ENCODE assay signal across 31 cellular contexts in genomic region chr9:87346061-87346665, GRCh38.
DNase-seq lines count a peak whose midpoint lies in the region; ATAC-seq and TF ChIP-seq lines count a peak whose summit lies in the region.
"Had no signal": no experiment of that assay in that cellular context is flagged by ENCODE, and none has a peak within 500 bp of the region (broad histone marks: within the 10 kb centered on the region; RNA-seq: fewer than 3 reads in every experiment).

No MANE protein-coding gene starts in this region.

- peak overlapping the region; percentile 13 for H3K4me2 ChIP-seq in skeletal muscle satellite cell (ENCODE audit: low read length)

- no peaks in the 10 kb centered on the region for H3K27me3 ChIP-seq in H7 (ENCODE audit: control insufficient read depth, insufficient read depth, low read length)
- H3K27me3 ChIP-seq in dorsolateral prefrontal cortex: no peaks in the 10 kb centered on the region
- no peaks in the 10 kb centered on the region for H3K27me3 ChIP-seq in skeletal muscle satellite cell (ENCODE audit: control insufficient read depth, insufficient read depth, low read length)
- H3K27me3 ChIP-seq: BE2C, brain microvascular endothelial cell, SJSA1, spleen, thyroid gland had no signal

- DNase-seq in H7 (peak; percentile 26), dorsolateral prefrontal cortex (peak in 4 of 10 donors; percentile 19 to 66 (median 56)), nephron progenitor cell (no peak), NCI-H345 treated with DMSO at 0.1 percent for 48 hours (lab: John Stamatoyannopoulos, UW; ENCODE audit: unreplicated experiment) (no peak), sciatic nerve (ENCODE audit: low spot score) (no peak), DMS153 treated with DMSO at 0.1 percent for 48 hours (lab: John Stamatoyannopoulos, UW; ENCODE audit: unreplicated experiment) (no peak), HuH-7.5 (ENCODE audit: low spot score) (no peak)
- DNase-seq: ACHN; activated CD4-positive, alpha-beta T cell treated with anti-CD3 and anti-CD28 coated beads for 48 hours; activated naive CD4-positive, alpha-beta T cell treated with anti-CD3 and anti-CD28 coated beads, Interleukin-2, amount 50 U/mL, for 16 hours; amniotic stem cell; BE2C; brain microvascular endothelial cell; CD8-positive, alpha-beta T cell; effector CD4-positive, alpha-beta T cell; NCI-H1048; NCI-H1694 treated with DMSO at 0.1 percent for 48 hours; NCI-H2171 treated with DMSO at 0.1 percent for 48 hours; NCI-H524 treated with DMSO at 0.1 percent for 48 hours; OCI-M1; spleen; stimulated activated CD4-positive, alpha-beta T cell treated with anti-CD3 and anti-CD28 coated beads, Interleukin-2, amount 100 ng/mL, for 24 hours; T1000 had no signal

- H3K4me1 ChIP-seq in skeletal muscle satellite cell (ENCODE audit: control insufficient read depth, insufficient read depth, low read length): peaks cover 21% of the 10 kb centered on the region
- H3K4me1 ChIP-seq: BE2C, spleen had no signal

- H3K27me3 Mint-ChIP-seq in nephron progenitor cell (ENCODE audit: low read depth, poor library complexity): peaks cover 18% of the 10 kb centered on the region

- peak overlapping the region in 42 of 59 donors; percentile 5 to 77 (median 53) for H3K27ac ChIP-seq in dorsolateral prefrontal cortex
- H3K27ac ChIP-seq: brain microvascular endothelial cell, RWPE1, SJSA1, spleen, thyroid gland, VCaP had no signal

- no peaks in the 10 kb centered on the region for H3K36me3 Mint-ChIP-seq in nephron progenitor cell (ENCODE audit: low read depth)
- H3K36me3 Mint-ChIP-seq: CD8-positive, alpha-beta T cell; memory B cell had no signal

- H3K27ac Mint-ChIP-seq in nephron progenitor cell: no peak overlapping the region
- H3K27ac Mint-ChIP-seq: activated T-helper 2 cell treated with anti-CD3 and anti-CD28 coated beads, Interferon-gamma antibody, Interleukin-2, Interleukin-4, amounts not matched to agents 10 μg/mL and 5 μg/mL and 100 μg/mL, durations not matched to agents 14 hours and 24 hours and 36 hours; CD8-positive, alpha-beta T cell; memory B cell; stimulated activated naive CD8-positive, alpha-beta T cell treated with anti-CD3 and anti-CD28 coated beads, Interleukin-15, Interleukin-2, amounts not matched to agents 100 ng/mL and 50 ng/mL, for 24 hours had no signal

- H3K4me3 Mint-ChIP-seq in nephron progenitor cell: peak overlapping the region; percentile 12
- H3K4me3 Mint-ChIP-seq: CD8-positive, alpha-beta T cell; memory B cell; stimulated activated naive CD8-positive, alpha-beta T cell treated with anti-CD3 and anti-CD28 coated beads, Interleukin-15, Interleukin-2, amounts not matched to agents 100 ng/mL and 50 ng/mL, for 24 hours had no signal

- no peaks in the 10 kb centered on the region for H3K9me3 ChIP-seq in skeletal muscle satellite cell (replicated peaks; ENCODE audit: low read length)
- H3K9me3 ChIP-seq: BE2C, SJSA1, thyroid gland had no signal

- H3K4me1 Mint-ChIP-seq in nephron progenitor cell: peaks cover 16% of the 10 kb centered on the region
- H3K4me1 Mint-ChIP-seq: memory B cell had no signal

- H3K36me3 ChIP-seq in H7 (replicated peaks; ENCODE audit: control insufficient read depth, insufficient read depth, low read length): no peaks in the 10 kb centered on the region
- no peaks in the 10 kb centered on the region for H3K36me3 ChIP-seq in skeletal muscle satellite cell (ENCODE audit: insufficient read depth, low read length)
- H3K36me3 ChIP-seq: BE2C, brain microvascular endothelial cell, SJSA1, spleen, thyroid gland had no signal

- intact Hi-C loops in dorsolateral prefrontal cortex (cut with DNase I): loop anchor here in 1 of 2 donors (10.0 kb wide), 1 partner anchor 129 kb away; no protein-coding TSS in a partner anchor
- intact Hi-C loops in sciatic nerve (cut with DNase I): no loop called here

- TF ChIP-seq CTCF in dorsolateral prefrontal cortex (IDR thresholded peaks at IDR 0.05 in 54 of 56, conservative IDR thresholded peaks at IDR 0.05 in 2 of 56; ENCODE audit: low read depth in 1 of 56, partially characterized antibody in 56 of 56): no peak
- no peak for TF ChIP-seq CTCF in nephron progenitor cell (IDR thresholded peaks at IDR 0.05)

- H3K4me3 ChIP-seq in H7 (ENCODE audit: insufficient read depth, low read depth, low read length) (no peak overlapping the region), dorsolateral prefrontal cortex (no peak overlapping the region), skeletal muscle satellite cell (ENCODE audit: low read length) (no peak overlapping the region)
- H3K4me3 ChIP-seq: SJSA1, spleen, thyroid gland had no signal

- H3K9ac ChIP-seq in skeletal muscle satellite cell (ENCODE audit: low read depth, low read length): no peak overlapping the region

- H3K9me3 Mint-ChIP-seq in nephron progenitor cell: peaks cover 5% of the 10 kb centered on the region
- H3K9me3 Mint-ChIP-seq: activated T-helper 2 cell treated with anti-CD3 and anti-CD28 coated beads, Interferon-gamma antibody, Interleukin-2, Interleukin-4, amounts not matched to agents 10 μg/mL and 5 μg/mL and 100 μg/mL, durations not matched to agents 14 hours and 24 hours and 36 hours; CD8-positive, alpha-beta T cell had no signal

- ATAC-seq in sciatic nerve: no peak
- ATAC-seq: CD8-positive, alpha-beta T cell had no signal
